Comparison of ENCODE assay signal across 1 cellular context in the genomic region with DNA sequence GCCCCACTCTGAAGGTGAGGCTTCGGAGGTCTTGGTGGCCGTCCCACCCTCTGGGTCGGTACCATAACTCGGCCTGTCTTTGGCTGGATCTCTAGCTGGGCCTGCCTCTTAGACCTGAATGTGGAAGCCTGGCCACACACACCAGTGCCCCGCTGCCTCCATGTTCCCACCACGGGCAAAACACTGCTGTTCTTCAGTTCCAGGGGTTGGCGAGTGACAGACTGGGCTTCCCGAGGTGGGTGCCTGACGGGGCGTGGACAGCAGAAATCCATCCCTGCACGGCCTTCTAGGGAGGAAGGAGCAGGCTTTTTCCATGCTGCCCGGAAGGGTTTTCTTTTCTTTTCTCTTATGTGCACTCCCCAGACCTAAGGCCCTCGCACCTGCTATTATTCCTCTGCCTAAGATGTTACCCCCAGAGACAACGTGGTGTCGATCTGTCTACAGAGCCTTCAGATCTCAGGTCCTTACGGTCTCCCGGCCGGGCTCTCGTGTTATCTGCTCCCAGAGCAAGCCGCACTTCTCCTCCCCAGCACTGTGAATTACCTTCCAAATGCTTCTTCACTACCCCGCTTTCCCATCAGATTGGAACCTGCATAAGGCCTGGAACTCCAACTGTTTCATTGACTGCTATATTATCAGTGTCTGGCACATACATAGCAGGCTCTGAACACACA.
TF ChIP-seq lines count a peak whose summit lies in the region.

No MANE protein-coding gene starts in this region.

TF ChIP-seq in K562, 482 proteins besides CTCF, POLR2A, EP300 and RAD21:
- TF ChIP-seq ZNF586 (CRISPR knock-in tag; conservative IDR thresholded peaks at IDR 0.05) (no peak), HDAC2 (IDR thresholded peaks at IDR 0.05) (no peak), SMARCA5 (IDR thresholded peaks at IDR 0.05) (no peak), ARHGAP35 (IDR thresholded peaks at IDR 0.05; ENCODE audit: partially characterized antibody) (no peak), ZNF696 (CRISPR knock-in tag; conservative IDR thresholded peaks at IDR 0.05) (no peak), ARNT (IDR thresholded peaks at IDR 0.05) (no peak), PYGO2 (tag; IDR thresholded peaks at IDR 0.05) (no peak), POLR2AphosphoS2 (IDR thresholded peaks at IDR 0.05; ENCODE audit: low read length) (no peak), PCBP1 (IDR thresholded peaks at IDR 0.05; ENCODE audit: low read depth, low read length, poor library complexity, severe bottlenecking) (no peak), KDM1A (IDR thresholded peaks at IDR 0.05) (no peak), CBFA2T3 (IDR thresholded peaks at IDR 0.05) (no peak), TAF1 (IDR thresholded peaks at IDR 0.05; ENCODE audit: control insufficient read depth, extremely low read depth, insufficient read depth, low read length, severe bottlenecking) (no peak), XRCC3 (IDR thresholded peaks at IDR 0.05) (no peak), NR3C1 (CRISPR knock-in tag; IDR thresholded peaks at IDR 0.05) (no peak), HNRNPL (IDR thresholded peaks at IDR 0.05; ENCODE audit: low read depth, low read length) (no peak)
- TF ChIP-seq, protein P1, sequence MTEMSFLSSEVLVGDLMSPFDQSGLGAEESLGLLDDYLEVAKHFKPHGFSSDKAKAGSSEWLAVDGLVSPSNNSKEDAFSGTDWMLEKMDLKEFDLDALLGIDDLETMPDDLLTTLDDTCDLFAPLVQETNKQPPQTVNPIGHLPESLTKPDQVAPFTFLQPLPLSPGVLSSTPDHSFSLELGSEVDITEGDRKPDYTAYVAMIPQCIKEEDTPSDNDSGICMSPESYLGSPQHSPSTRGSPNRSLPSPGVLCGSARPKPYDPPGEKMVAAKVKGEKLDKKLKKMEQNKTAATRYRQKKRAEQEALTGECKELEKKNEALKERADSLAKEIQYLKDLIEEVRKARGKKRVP (CRISPR knock-in tag; IDR thresholded peaks at IDR 0.05), result no peak
